In genomic region chr3:10204921-10205320, GRCh38 we compare ENCODE assay signal across 13 cellular contexts. TPM values are rescaled to one million over a fixed set of nuclear protein-coding genes. Genes with fewer than 3 reads are reported as not detected.
DNase-seq lines count a peak whose midpoint lies in the region; ATAC-seq and TF ChIP-seq lines count a peak whose summit lies in the region.
"Had no signal": no experiment of that assay in that cellular context is flagged by ENCODE, and none has a peak within 500 bp of the region (broad histone marks: within the 10 kb centered on the region; RNA-seq: fewer than 3 reads in every experiment).

No MANE protein-coding gene starts in this region.

- CTCF ChIA-PET in activated CD4-positive, alpha-beta T cell treated with anti-CD3 and anti-CD28 coated beads, Interleukin-2, amount 10 ng/mL, durations not matched to agents 7 days and 5 days (lab: Charles Lee) = interaction anchor here (0.5 to 6.6 kb wide), 7 partner anchors 8 to 298 kb away, joined by 3 to 59 read pairs (median 4); no protein-coding TSS in a partner anchor

- peaks cover 31% of the 10 kb centered on the region for H3K4me1 Mint-ChIP-seq in activated CD4-positive, alpha-beta T cell treated with anti-CD3 and anti-CD28 coated beads, Interleukin-2, amount 10 ng/mL, durations not matched to agents 7 days and 5 days
- peaks cover 37% of the 10 kb centered on the region for H3K4me1 Mint-ChIP-seq in T-helper 2 cell treated with Interferon-gamma antibody and Interleukin-4, amounts not matched to agents 5 μg/mL and 100 μg/mL, for 36 hours (ENCODE audit: low read depth)

- no peak for TF ChIP-seq POLR2A in gastrocnemius medialis (IDR thresholded peaks at IDR 0.05)

- POLR2A ChIA-PET in activated CD4-positive, alpha-beta T cell treated with anti-CD3 and anti-CD28 coated beads, Interleukin-2, amount 10 ng/mL, durations not matched to agents 7 days and 5 days (lab: Charles Lee) = interaction anchor here (0.5 kb wide), 1 partner anchor 12 kb away, joined by 3 read pairs; no protein-coding TSS in a partner anchor

- no peak for DNase-seq in activated CD4-positive, alpha-beta T cell treated with anti-CD3 and anti-CD28 coated beads, Interleukin-2, amount 10 ng/mL, durations not matched to agents 7 days and 5 days
- no peak for DNase-seq in activated CD4-positive, alpha-beta T cell treated with anti-CD3 and anti-CD28 coated beads, Interleukin-2, amount 50 U/mL, for 1 hour
- DNase-seq in gastrocnemius medialis = no peak
- DNase-seq in T-helper 9 cell = no peak
- DNase-seq in stimulated activated CD4-positive, alpha-beta T cell treated with anti-CD3 and anti-CD28 coated beads, Interleukin-1b, Interleukin-23, amount 100 ng/mL, for 48 hours = no peak
- no peak for DNase-seq in RPMI8226
- no peak for DNase-seq in T-helper 2 cell treated with Interferon-gamma antibody and Interleukin-4, amounts not matched to agents 5 μg/mL and 100 μg/mL, for 36 hours (ENCODE audit: low spot score)
- DNase-seq: NCI-H2107; stimulated activated CD4-positive, alpha-beta T cell treated with anti-CD3 and anti-CD28 coated beads, Interleukin-4, amount 100 ng/mL, for 1 hour; stimulated activated naive B cell treated with anti-CD40 and anti-IgM and Interleukin-4, amounts not matched to agents 10 μg/mL and 1 μg/mL and 100 μg/mL, for 72 hours had no signal

- no peaks in the 10 kb centered on the region for H3K9me3 ChIP-seq in esophagus (ENCODE audit: control insufficient read depth in 2 of 2, insufficient read depth in 1 of 2, low read depth in 1 of 2, low read length in 1 of 2)
- no peaks in the 10 kb centered on the region for H3K9me3 ChIP-seq in gastrocnemius medialis
- H3K9me3 ChIP-seq: MG63 had no signal

- no peak overlapping the region for H3K4me3 Mint-ChIP-seq in activated CD4-positive, alpha-beta T cell treated with anti-CD3 and anti-CD28 coated beads, Interleukin-2, amount 10 ng/mL, durations not matched to agents 7 days and 5 days
- H3K4me3 Mint-ChIP-seq in T-helper 2 cell treated with Interferon-gamma antibody and Interleukin-4, amounts not matched to agents 5 μg/mL and 100 μg/mL, for 36 hours = no peak overlapping the region
- H3K4me3 Mint-ChIP-seq: stimulated activated naive B cell treated with anti-CD40 and anti-IgM and Interleukin-4, amounts not matched to agents 10 μg/mL and 1 μg/mL and 100 μg/mL, for 72 hours had no signal

- peaks cover 0 to 9% of the 10 kb centered on the region in 2 donors for H3K4me1 ChIP-seq in esophagus (ENCODE audit: control insufficient read depth in 2 of 2, insufficient read depth in 2 of 2, low read length in 1 of 2)
- H3K4me1 ChIP-seq in gastrocnemius medialis = peaks cover 30 to 43% of the 10 kb centered on the region in 2 donors

- H3K27ac ChIP-seq in esophagus (ENCODE audit: low read depth in 2 of 2, low read length in 1 of 2) (peak overlapping the region; percentile 21 to 79), gastrocnemius medialis (peak overlapping the region; percentile 81 to 93 (median 88))

- H3K27me3 ChIP-seq in esophagus (ENCODE audit: control insufficient read depth in 1 of 2, insufficient read depth in 2 of 2, low read length in 2 of 2) (no peaks in the 10 kb centered on the region), gastrocnemius medialis (no peaks in the 10 kb centered on the region)
- H3K27me3 ChIP-seq: MG63 had no signal

- H3K9me3 Mint-ChIP-seq in activated CD4-positive, alpha-beta T cell treated with anti-CD3 and anti-CD28 coated beads, Interleukin-2, amount 10 ng/mL, durations not matched to agents 7 days and 5 days = no peaks in the 10 kb centered on the region
- no peaks in the 10 kb centered on the region for H3K9me3 Mint-ChIP-seq in T-helper 2 cell treated with Interferon-gamma antibody and Interleukin-4, amounts not matched to agents 5 μg/mL and 100 μg/mL, for 36 hours
- H3K9me3 Mint-ChIP-seq: stimulated activated naive B cell treated with anti-CD40 and anti-IgM and Interleukin-4, amounts not matched to agents 10 μg/mL and 1 μg/mL and 100 μg/mL, for 72 hours had no signal

- TF ChIP-seq CTCF in gastrocnemius medialis (IDR thresholded peaks at IDR 0.05 in 4 of 5, conservative IDR thresholded peaks at IDR 0.05 in 1 of 5) = no peak

- H3K36me3 ChIP-seq in esophagus (ENCODE audit: control insufficient read depth in 2 of 2, insufficient read depth in 2 of 2, low read length in 1 of 2) = peaks cover 0 to 6% of the 10 kb centered on the region in 2 donors
- peaks cover 0 to 20% of the 10 kb centered on the region in 2 donors for H3K36me3 ChIP-seq in gastrocnemius medialis
- H3K36me3 ChIP-seq: MG63 had no signal

- peaks cover 7% of the 10 kb centered on the region for H3K36me3 Mint-ChIP-seq in activated CD4-positive, alpha-beta T cell treated with anti-CD3 and anti-CD28 coated beads, Interleukin-2, amount 10 ng/mL, durations not matched to agents 7 days and 5 days (ENCODE audit: low read depth)
- H3K36me3 Mint-ChIP-seq in T-helper 2 cell treated with Interferon-gamma antibody and Interleukin-4, amounts not matched to agents 5 μg/mL and 100 μg/mL, for 36 hours (ENCODE audit: low read depth) = peaks cover 4% of the 10 kb centered on the region

- in situ Hi-C loops in gastrocnemius medialis (cut with MboI; ENCODE audit: low sequenced_read_pairs in 4 of 4) = no loop called here

- no peaks in the 10 kb centered on the region for H3K27me3 Mint-ChIP-seq in activated CD4-positive, alpha-beta T cell treated with anti-CD3 and anti-CD28 coated beads, Interleukin-2, amount 10 ng/mL, durations not matched to agents 7 days and 5 days
- no peaks in the 10 kb centered on the region for H3K27me3 Mint-ChIP-seq in T-helper 2 cell treated with Interferon-gamma antibody and Interleukin-4, amounts not matched to agents 5 μg/mL and 100 μg/mL, for 36 hours (ENCODE audit: low read depth)
- H3K27me3 Mint-ChIP-seq: stimulated activated naive B cell treated with anti-CD40 and anti-IgM and Interleukin-4, amounts not matched to agents 10 μg/mL and 1 μg/mL and 100 μg/mL, for 72 hours had no signal

- intact Hi-C loops in gastrocnemius medialis (cut with DNase I; ENCODE audit: low total_unique reads) = no loop called here

- ATAC-seq in gastrocnemius medialis = no peak
- ATAC-seq: activated CD4-positive, CD25-positive, alpha-beta regulatory T cell treated with anti-CD3 and anti-CD28 coated beads, Interleukin-2, amount 50 U/mL, for 24 hours; stimulated activated naive B cell treated with anti-CD40 and anti-IgM and Interleukin-4, amounts not matched to agents 10 μg/mL and 1 μg/mL and 100 μg/mL, for 72 hours had no signal

- peak overlapping the region; percentile 31 for H3K27ac Mint-ChIP-seq in activated CD4-positive, alpha-beta T cell treated with anti-CD3 and anti-CD28 coated beads, Interleukin-2, amount 10 ng/mL, durations not matched to agents 7 days and 5 days
- H3K27ac Mint-ChIP-seq in T-helper 2 cell treated with Interferon-gamma antibody and Interleukin-4, amounts not matched to agents 5 μg/mL and 100 μg/mL, for 36 hours = no peak overlapping the region
- H3K27ac Mint-ChIP-seq: stimulated activated naive B cell treated with anti-CD40 and anti-IgM and Interleukin-4, amounts not matched to agents 10 μg/mL and 1 μg/mL and 100 μg/mL, for 72 hours had no signal

- WGBS in esophagus, 2 donors = 90 to 95% methylated on average over 2 of the region's 2 CpGs

- H3K4me3 ChIP-seq in esophagus (ENCODE audit: low read depth in 1 of 2, low read length in 2 of 2) (no peak overlapping the region), gastrocnemius medialis (no peak overlapping the region)
- H3K4me3 ChIP-seq: MG63 had no signal

RNA-seq across cellular contexts. Expression of gene IRAK2, which starts 40.2 kb away (rescaled TPM):
- 1 to 10 TPM; 1.6 to 1.9 TPM for total RNA-seq in activated CD4-positive, alpha-beta T cell treated with anti-CD3 and anti-CD28 coated beads, Interleukin-2, amount 10 ng/mL, durations not matched to agents 7 days and 5 days
- polyA plus RNA-seq in esophagus = 1 to 10 TPM; 6.1 to 7.1 TPM
- 10 to 100 TPM; 21.9 to 42.0 (median 25.8) TPM for total RNA-seq in gastrocnemius medialis

RNA-seq across cellular contexts. Expression of gene TATDN2, which starts 43.3 kb away (rescaled TPM):
- 10 to 100 TPM; 72.3 to 78.4 TPM for total RNA-seq in activated CD4-positive, alpha-beta T cell treated with anti-CD3 and anti-CD28 coated beads, Interleukin-2, amount 10 ng/mL, durations not matched to agents 7 days and 5 days
- 10 to 100 TPM; 10.9 to 15.0 TPM for polyA plus RNA-seq in esophagus
- 10 to 100 TPM; 10.9 to 11.5 (median 10.9) TPM for total RNA-seq in gastrocnemius medialis

Comparison
In these comparisons a context has a peak if more than half of its experiments do, and no peak if none do; other contexts are left out.
1. RNA of gene IRAK2, which starts 40.2 kb away (total RNA-seq): 21.9 to 42.0 TPM in gastrocnemius medialis; 1.6 to 1.9 TPM in activated CD4-positive, alpha-beta T cell treated with anti-CD3 and anti-CD28 coated beads, Interleukin-2, amount 10 ng/mL, durations not matched to agents 7 days and 5 days; every median in the first group is over 4 times any median in the second.
2. RNA of gene TATDN2, which starts 43.3 kb away (total RNA-seq): 72.3 to 78.4 TPM in activated CD4-positive, alpha-beta T cell treated with anti-CD3 and anti-CD28 coated beads, Interleukin-2, amount 10 ng/mL, durations not matched to agents 7 days and 5 days; 10.9 to 11.5 TPM in gastrocnemius medialis; every median in the first group is over 4 times any median in the second.